In the genomic region with DNA sequence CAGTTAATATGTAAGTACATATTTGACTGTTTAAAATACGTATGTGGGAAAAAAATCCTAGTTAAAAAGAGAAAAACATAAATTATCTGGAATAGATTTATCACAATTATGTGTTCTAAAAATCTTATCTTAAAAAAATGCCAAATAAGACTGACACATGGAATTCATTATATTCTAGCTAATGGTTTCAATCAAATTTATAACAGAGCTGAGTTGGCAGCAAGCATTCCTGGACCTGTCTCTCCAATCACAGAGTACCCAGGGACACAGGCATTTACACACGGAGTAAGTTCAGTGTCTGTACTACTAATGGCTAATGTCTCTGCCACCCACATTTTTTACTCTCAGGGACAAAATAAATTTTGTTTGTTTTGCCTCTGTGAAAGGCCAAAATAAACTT, we compare ENCODE assay signal across 14 cellular contexts.
DNase-seq lines count a peak whose midpoint lies in the region; ATAC-seq and TF ChIP-seq lines count a peak whose summit lies in the region.
"Had no signal": no experiment of that assay in that cellular context is flagged by ENCODE, and none has a peak within 500 bp of the region (broad histone marks: within the 10 kb centered on the region; RNA-seq: fewer than 3 reads in every experiment).

No MANE protein-coding gene starts in this region.

- no peaks in the 10 kb centered on the region for H3K9me2 ChIP-seq in SK-N-SH

- 7% methylated on average over 2 of the region's 2 CpGs for WGBS in SK-N-SH (ENCODE audit: low lambda C conversion rate)
- WGBS in lower leg skin, 2 donors: 45 to 64% methylated on average over 2 of the region's 2 CpGs

- no peaks in the 10 kb centered on the region for H3K36me3 Mint-ChIP-seq in activated CD8-positive, alpha-beta T cell treated with anti-CD3 and anti-CD28 coated beads for 36 hours (ENCODE audit: low read depth)
- H3K36me3 Mint-ChIP-seq in activated CD8-positive, alpha-beta T cell treated with anti-CD3 and anti-CD28 coated beads, Interleukin-2, amount 10 ng/mL, durations not matched to agents 7 days and 5 days (ENCODE audit: low read depth): no peaks in the 10 kb centered on the region
- H3K36me3 Mint-ChIP-seq in mesothelial cell of epicardium: peaks cover 10% of the 10 kb centered on the region
- no peaks in the 10 kb centered on the region for H3K36me3 Mint-ChIP-seq in activated naive CD4-positive, alpha-beta T cell treated with anti-CD3 and anti-CD28 coated beads, Interleukin-2, amount 50 U/mL, for 72 hours
- H3K36me3 Mint-ChIP-seq: CD8-positive, alpha-beta T cell had no signal

- POLR2A ChIA-PET in activated CD8-positive, alpha-beta T cell treated with anti-CD3 and anti-CD28 coated beads for 36 hours (lab: Charles Lee): no interaction called here
- POLR2A ChIA-PET in activated CD8-positive, alpha-beta T cell treated with anti-CD3 and anti-CD28 coated beads, Interleukin-2, amount 10 ng/mL, durations not matched to agents 7 days and 5 days (lab: Charles Lee): no interaction called here
- POLR2A ChIA-PET in SK-N-SH (lab: Yijun Ruan, JAX): no interaction called here

- no peaks in the 10 kb centered on the region for H3K4me1 Mint-ChIP-seq in activated CD8-positive, alpha-beta T cell treated with anti-CD3 and anti-CD28 coated beads for 36 hours (ENCODE audit: low read depth)
- H3K4me1 Mint-ChIP-seq in activated CD8-positive, alpha-beta T cell treated with anti-CD3 and anti-CD28 coated beads, Interleukin-2, amount 10 ng/mL, durations not matched to agents 7 days and 5 days (ENCODE audit: low read depth): no peaks in the 10 kb centered on the region
- peaks cover 53% of the 10 kb centered on the region for H3K4me1 Mint-ChIP-seq in mesothelial cell of epicardium

- H3K4me1 ChIP-seq in SK-N-SH (ENCODE audit: control insufficient read depth in 1 of 2, insufficient read depth in 2 of 2, low read depth in 1 of 2, low read length in 1 of 2): peaks cover 0 to 10% of the 10 kb centered on the region in 2 experiments; a peak in 2 of 4 replicates

- no peaks in the 10 kb centered on the region for H3K9me3 ChIP-seq in SK-N-SH
- H3K9me3 ChIP-seq: BLaER1 treated with 17β-estradiol and CSF1 and Interleukin-3, amounts not matched to agents 10 nM and 100 nM; HAP-1 had no signal

- intact Hi-C loops in activated CD8-positive, alpha-beta T cell treated with anti-CD3 and anti-CD28 coated beads for 36 hours (cut with micrococcal nuclease): no loop called here
- intact Hi-C loops in lower leg skin (cut with DNase I; ENCODE audit: low total_unique reads): no loop called here

- H3K4me2 ChIP-seq in SK-N-SH: no peak overlapping the region
- H3K4me2 ChIP-seq: BLaER1 treated with 17β-estradiol and CSF1 and Interleukin-3, amounts not matched to agents 10 nM and 100 nM had no signal

- no peaks in the 10 kb centered on the region for H4K20me1 ChIP-seq in SK-N-SH (ENCODE audit: insufficient read depth)
- H4K20me1 ChIP-seq: BLaER1 treated with 17β-estradiol and CSF1 and Interleukin-3, amounts not matched to agents 10 nM and 100 nM had no signal

- H3K36me3 ChIP-seq in SK-N-SH (replicated peaks in 1 of 2; ENCODE audit: control insufficient read depth in 1 of 2, insufficient read depth in 2 of 2, low read length in 1 of 2): no peaks in the 10 kb centered on the region
- H3K36me3 ChIP-seq: BLaER1 treated with 17β-estradiol and CSF1 and Interleukin-3, amounts not matched to agents 10 nM and 100 nM; HAP-1 had no signal

- peaks cover 9% of the 10 kb centered on the region for H3K27me3 Mint-ChIP-seq in activated CD8-positive, alpha-beta T cell treated with anti-CD3 and anti-CD28 coated beads for 36 hours
- H3K27me3 Mint-ChIP-seq in activated CD8-positive, alpha-beta T cell treated with anti-CD3 and anti-CD28 coated beads, Interleukin-2, amount 10 ng/mL, durations not matched to agents 7 days and 5 days (ENCODE audit: low read depth): peaks cover 6% of the 10 kb centered on the region
- H3K27me3 Mint-ChIP-seq in mesothelial cell of epicardium (ENCODE audit: low read depth): no peaks in the 10 kb centered on the region

- no peaks in the 10 kb centered on the region for H3F3A ChIP-seq in SK-N-SH (replicated peaks; ENCODE audit: insufficient read depth)

- no peak overlapping the region for H2AFZ ChIP-seq in SK-N-SH (ENCODE audit: low read depth)
- H2AFZ ChIP-seq: GM23248 had no signal

- no peak for DNase-seq in activated CD8-positive, alpha-beta T cell treated with anti-CD3 and anti-CD28 coated beads for 36 hours
- no peak for DNase-seq in activated CD8-positive, alpha-beta T cell treated with anti-CD3 and anti-CD28 coated beads, Interleukin-2, amount 10 ng/mL, durations not matched to agents 7 days and 5 days
- DNase-seq in SK-N-SH (peak; percentile 74), mesothelial cell of epicardium (ENCODE audit: low spot score in 2 of 2, unreplicated experiment in 2 of 2) (no peak), NCI-H2171 (lab: John Stamatoyannopoulos, UW) (no peak), lower leg skin (ENCODE audit: low spot score in 2 of 2) (no peak)
- no peak for DNase-seq in activated naive CD4-positive, alpha-beta T cell treated with anti-CD3 and anti-CD28 coated beads, Interleukin-2, amount 50 U/mL, for 72 hours (ENCODE audit: low spot score in 2 of 2)
- DNase-seq: 8988T; CD8-positive, alpha-beta T cell; DMS79 treated with DMSO at 0.1 percent for 48 hours; GF-D8 had no signal

- no peak for TF ChIP-seq POLR2A in lower leg skin (IDR thresholded peaks at IDR 0.05)

- peak in 1 of 2 experiments; percentile 85; a peak in 2 of 4 replicates for TF ChIP-seq EP300 in SK-N-SH (IDR thresholded peaks at IDR 0.05; ENCODE audit: borderline replicate concordance in 1 of 2, low read depth in 1 of 2, low read length in 1 of 2)

- ATAC-seq in activated CD8-positive, alpha-beta T cell treated with anti-CD3 and anti-CD28 coated beads for 36 hours: no peak
- ATAC-seq in activated CD8-positive, alpha-beta T cell treated with anti-CD3 and anti-CD28 coated beads, Interleukin-2, amount 10 ng/mL, durations not matched to agents 7 days and 5 days: no peak
- no peak for ATAC-seq in activated naive CD4-positive, alpha-beta T cell treated with anti-CD3 and anti-CD28 coated beads, Interleukin-2, amount 50 U/mL, for 72 hours
- ATAC-seq: CD8-positive, alpha-beta T cell had no signal

- CTCF ChIA-PET in activated CD8-positive, alpha-beta T cell treated with anti-CD3 and anti-CD28 coated beads for 36 hours (lab: Charles Lee): no interaction called here
- CTCF ChIA-PET in activated CD8-positive, alpha-beta T cell treated with anti-CD3 and anti-CD28 coated beads, Interleukin-2, amount 10 ng/mL, durations not matched to agents 7 days and 5 days (lab: Charles Lee): no interaction called here
- CTCF ChIA-PET in SK-N-SH (lab: Yijun Ruan, JAX): interaction anchor here (1.0 to 1.7 kb wide), 4 partner anchors 14 to 109 kb away, joined by 3 to 5 read pairs (median 4); no protein-coding TSS in a partner anchor

- H3K27ac ChIP-seq in SK-N-SH (ENCODE audit: low read depth in 2 of 2, low read length in 1 of 2): no peak overlapping the region
- H3K27ac ChIP-seq: BLaER1 treated with 17β-estradiol and CSF1 and Interleukin-3, amounts not matched to agents 10 nM and 100 nM; GM23248 had no signal

- H3K4me3 Mint-ChIP-seq in activated CD8-positive, alpha-beta T cell treated with anti-CD3 and anti-CD28 coated beads for 36 hours: no peak overlapping the region
- H3K4me3 Mint-ChIP-seq in activated CD8-positive, alpha-beta T cell treated with anti-CD3 and anti-CD28 coated beads, Interleukin-2, amount 10 ng/mL, durations not matched to agents 7 days and 5 days: no peak overlapping the region
- H3K4me3 Mint-ChIP-seq in mesothelial cell of epicardium: no peak overlapping the region
- H3K4me3 Mint-ChIP-seq: CD8-positive, alpha-beta T cell had no signal

- no peak overlapping the region for H3K27ac Mint-ChIP-seq in activated CD8-positive, alpha-beta T cell treated with anti-CD3 and anti-CD28 coated beads for 36 hours
- no peak overlapping the region for H3K27ac Mint-ChIP-seq in activated CD8-positive, alpha-beta T cell treated with anti-CD3 and anti-CD28 coated beads, Interleukin-2, amount 10 ng/mL, durations not matched to agents 7 days and 5 days
- peak overlapping the region; percentile 91 for H3K27ac Mint-ChIP-seq in mesothelial cell of epicardium
- no peak overlapping the region for H3K27ac Mint-ChIP-seq in activated naive CD4-positive, alpha-beta T cell treated with anti-CD3 and anti-CD28 coated beads, Interleukin-2, amount 50 U/mL, for 72 hours
- H3K27ac Mint-ChIP-seq: CD8-positive, alpha-beta T cell had no signal

- no peak overlapping the region for H3K9ac ChIP-seq in SK-N-SH
- H3K9ac ChIP-seq: BLaER1 treated with 17β-estradiol and CSF1 and Interleukin-3, amounts not matched to agents 10 nM and 100 nM; GM23248 had no signal

- H3K9me3 Mint-ChIP-seq in activated CD8-positive, alpha-beta T cell treated with anti-CD3 and anti-CD28 coated beads for 36 hours: no peaks in the 10 kb centered on the region
- H3K9me3 Mint-ChIP-seq in activated CD8-positive, alpha-beta T cell treated with anti-CD3 and anti-CD28 coated beads, Interleukin-2, amount 10 ng/mL, durations not matched to agents 7 days and 5 days (ENCODE audit: insufficient read depth): no peaks in the 10 kb centered on the region
- H3K9me3 Mint-ChIP-seq in mesothelial cell of epicardium: peaks cover 19% of the 10 kb centered on the region
- peaks cover 4 to 5% of the 10 kb centered on the region in 2 donors for H3K9me3 Mint-ChIP-seq in activated naive CD4-positive, alpha-beta T cell treated with anti-CD3 and anti-CD28 coated beads, Interleukin-2, amount 50 U/mL, for 72 hours

- H3K4me3 ChIP-seq in SK-N-SH (ENCODE audit: low read depth in 2 of 2, low read length in 1 of 2) (no peak overlapping the region), lower leg skin (ENCODE audit: low read depth, poor library complexity, severe bottlenecking) (no peak overlapping the region)
- H3K4me3 ChIP-seq: BLaER1 treated with 17β-estradiol and CSF1 and Interleukin-3, amounts not matched to agents 10 nM and 100 nM; GM23248; HAP-1 had no signal

- no peaks in the 10 kb centered on the region for H3K79me2 ChIP-seq in SK-N-SH (ENCODE audit: insufficient read depth)

- no peaks in the 10 kb centered on the region for H3K27me3 ChIP-seq in SK-N-SH (ENCODE audit: insufficient read depth)
- H3K27me3 ChIP-seq: BLaER1 treated with 17β-estradiol and CSF1 and Interleukin-3, amounts not matched to agents 10 nM and 100 nM had no signal

- peak; percentile 2 for TF ChIP-seq CTCF in activated CD8-positive, alpha-beta T cell treated with anti-CD3 and anti-CD28 coated beads for 36 hours (IDR thresholded peaks at IDR 0.05)
- no peak for TF ChIP-seq CTCF in SK-N-SH (IDR thresholded peaks at IDR 0.05)
- TF ChIP-seq CTCF in mesothelial cell of epicardium (IDR thresholded peaks at IDR 0.05; ENCODE audit: unreplicated experiment): no peak
- no peak for TF ChIP-seq CTCF in lower leg skin (IDR thresholded peaks at IDR 0.05)

- 0 out of 2 replicates have a peak, but pooled peaks have one; percentile 14 for TF ChIP-seq RAD21 in SK-N-SH (IDR thresholded peaks at IDR 0.05; ENCODE audit: low read length)
